Comparison of ENCODE assay signal across 8 cellular contexts in the genomic region with DNA sequence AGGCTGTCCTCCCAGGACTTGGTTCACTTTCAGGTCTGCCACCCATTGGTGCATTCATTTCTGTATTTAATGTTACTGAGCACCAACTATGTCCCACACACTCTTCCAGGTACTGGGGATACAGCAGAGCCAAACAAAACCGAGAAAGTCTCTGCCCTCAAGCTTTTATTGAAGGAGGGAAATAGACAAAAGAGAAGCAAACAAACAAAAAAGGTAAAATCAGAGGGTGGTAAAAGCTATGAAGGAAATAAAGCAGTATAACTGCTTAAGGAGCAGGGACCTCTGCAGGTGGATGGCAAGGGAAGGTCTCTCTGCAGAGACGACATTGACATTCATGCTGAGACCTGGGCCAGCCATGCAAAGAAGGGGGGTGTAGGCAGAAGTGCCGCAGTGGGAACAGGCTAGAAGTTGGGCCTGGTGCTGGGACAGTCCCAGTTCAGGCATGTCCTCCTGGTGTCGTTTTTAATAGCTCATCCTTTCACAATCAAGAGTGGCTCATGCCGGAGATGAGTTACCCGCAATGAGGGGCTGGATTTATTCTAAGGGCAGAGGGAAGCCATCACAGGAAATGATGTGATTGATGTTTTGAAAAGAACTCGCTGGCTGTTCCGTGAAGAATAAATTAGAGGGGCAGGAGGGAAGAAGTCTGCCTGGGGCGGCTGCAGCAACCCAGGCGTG.
DNase-seq lines count a peak whose midpoint lies in the region; ATAC-seq, FAIRE-seq and TF ChIP-seq lines count a peak whose summit lies in the region.
"Had no signal": no experiment of that assay in that cellular context is flagged by ENCODE, and none has a peak within 500 bp of the region (broad histone marks: within the 10 kb centered on the region; RNA-seq: fewer than 3 reads in every experiment).

No MANE protein-coding gene starts in this region.

- ATAC-seq in GM18505 (IDR thresholded peaks at IDR 0.05; ENCODE audit: unreplicated experiment) (peak; percentile 22), HG02970 (IDR thresholded peaks at IDR 0.05; ENCODE audit: low FRiP score, unreplicated experiment) (peak; percentile 45), right cardiac atrium (peak; percentile 7 to 40)

- FAIRE-seq in RCC 7860 (lab: Jason Lieb, UNC): no peak
- FAIRE-seq: islet of Langerhans had no signal

- H3K27ac ChIP-seq in right cardiac atrium (ENCODE audit: low read length) (peak overlapping the region; percentile 100), skin epidermis (peak overlapping the region; percentile 59 to 100 (median 92))

- H3K27me3 ChIP-seq in right cardiac atrium (ENCODE audit: control insufficient read depth, insufficient read depth): no peaks in the 10 kb centered on the region

- no peak for TF ChIP-seq POLR2A in GM18505 (IDR thresholded peaks at IDR 0.05; ENCODE audit: borderline replicate concordance, extremely low read depth, insufficient read depth, insufficient read length)

- intact Hi-C loops in right cardiac atrium (cut with DNase I): loop anchor here in 3 of 4 donors (5.0 kb wide), 2 partner anchors 38 to 72 kb away; partner anchors contain the start of gene IRF2BPL (in 3 of the 3)

- 12% methylated on average over 10 of the region's 10 CpGs for WGBS in right cardiac atrium

- DNase-seq in RCC 7860 (ENCODE audit: low spot score) (peak; percentile 62), right cardiac atrium (peak in 2 of 3 donors; percentile 39 to 68), HuH-7.5 (ENCODE audit: low spot score) (no peak)
- DNase-seq in activated naive CD4-positive, alpha-beta T cell treated with anti-CD3 and anti-CD28 coated beads, Interleukin-2, amount 50 U/mL, for 16 hours: peak; percentile 53

- H3K4me1 ChIP-seq in right cardiac atrium (ENCODE audit: control insufficient read depth, insufficient read depth, low read length): peaks cover 6% of the 10 kb centered on the region

- no peaks in the 10 kb centered on the region for H3K9me3 ChIP-seq in right cardiac atrium (ENCODE audit: control insufficient read depth, low read length)

- H3K4me3 ChIP-seq in right cardiac atrium (ENCODE audit: low read length) (peak overlapping the region; percentile 1), skin epidermis (peak overlapping the region; percentile 17 to 37 (median 32))
